In genomic region chr12:3098436-3098835, GRCh38 we compare ENCODE assay signal across 17 cellular contexts. TPM values are rescaled to one million over a fixed set of nuclear protein-coding genes. Genes with fewer than 3 reads are reported as not detected.
DNase-seq lines count a peak whose midpoint lies in the region; ATAC-seq and TF ChIP-seq lines count a peak whose summit lies in the region.
"Had no signal": no experiment of that assay in that cellular context is flagged by ENCODE, and none has a peak within 500 bp of the region (broad histone marks: within the 10 kb centered on the region; RNA-seq: fewer than 3 reads in every experiment).

No MANE protein-coding gene starts in this region.

- peaks cover 23% of the 10 kb centered on the region for H3K9me3 Mint-ChIP-seq in central memory CD8-positive, alpha-beta T cell
- H3K9me3 Mint-ChIP-seq in WTC11, result peaks cover 6% of the 10 kb centered on the region

- TF ChIP-seq CTCF in liver (IDR thresholded peaks at IDR 0.05; ENCODE audit: low read depth, low read length, missing input control) (no peak), spleen (IDR thresholded peaks at IDR 0.05 in 8 of 11, conservative IDR thresholded peaks at IDR 0.05 in 3 of 11) (no peak), WTC11 (IDR thresholded peaks at IDR 0.05) (no peak)

- CTCF ChIA-PET in WTC11 (lab: Charles Lee), result interaction anchor here (1.9 kb wide), 1 partner anchor 25 kb away, joined by 8 read pairs; no protein-coding TSS in a partner anchor

- peak overlapping the region; percentile 75 to 93 (median 82); a peak in 19 of 22 replicates for H3K4me2 ChIP-seq in BLaER1 treated with 17β-estradiol and CSF1 and Interleukin-3, amounts not matched to agents 10 nM and 100 nM

- no peak for TF ChIP-seq POLR2A in spleen (IDR thresholded peaks at IDR 0.05)

- H3K4me1 ChIP-seq in BLaER1 treated with 17β-estradiol and CSF1 and Interleukin-3, amounts not matched to agents 10 nM and 100 nM, result peaks cover 20 to 40% (median 31%) of the 10 kb centered on the region in 10 experiments
- H3K4me1 ChIP-seq in liver (ENCODE audit: control insufficient read depth in 4 of 4, insufficient read depth in 4 of 4, low read length in 3 of 4) (peaks cover 16 to 68% (median 47%) of the 10 kb centered on the region in 4 donors), spleen (peaks cover 3 to 53% (median 29%) of the 10 kb centered on the region in 6 donors)

- H3K27me3 Mint-ChIP-seq in central memory CD8-positive, alpha-beta T cell, result peaks cover 53% of the 10 kb centered on the region
- no peaks in the 10 kb centered on the region; the same call in 1 of the 2 replicates for H3K27me3 Mint-ChIP-seq in WTC11 (ENCODE audit: low read depth)

- peaks cover 0 to 18% (median 0%) of the 10 kb centered on the region in 11 experiments; a peak in 3 of 22 replicates for H3K36me3 ChIP-seq in BLaER1 treated with 17β-estradiol and CSF1 and Interleukin-3, amounts not matched to agents 10 nM and 100 nM
- H3K36me3 ChIP-seq in liver (ENCODE audit: control insufficient read depth in 4 of 4, insufficient read depth in 3 of 4, low read depth in 1 of 4, low read length in 3 of 4), result peaks cover 0 to 5% (median 0%) of the 10 kb centered on the region in 4 donors
- no peaks in the 10 kb centered on the region for H3K36me3 ChIP-seq in spleen

- DNase-seq in central memory CD8-positive, alpha-beta T cell (ENCODE audit: low spot score in 2 of 2), result no peak
- DNase-seq in spleen, result no peak
- DNase-seq in WTC11 (ENCODE audit: low spot score), result no peak
- no peak for DNase-seq in NOMO-1 treated with dmso at 0.1 percent for 144 hours (lab: John Stamatoyannopoulos, UW; ENCODE audit: unreplicated experiment)
- DNase-seq: activated CD4-positive, alpha-beta T cell treated with anti-CD3 and anti-CD28 coated beads for 1 hour; EL; NCI-H146; NCI-H345; occipital lobe; stimulated activated CD4-positive, alpha-beta T cell treated with anti-CD3 and anti-CD28 coated beads, Interleukin-2, amount 100 ng/mL, for 24 hours had no signal

- H3K4me3 ChIP-seq in BLaER1 treated with 17β-estradiol and CSF1 and Interleukin-3, amounts not matched to agents 10 nM and 100 nM, result peak overlapping the region in 2 of 10 experiments; percentile 36 to 42; a peak in 1 of 20 replicates
- H3K4me3 ChIP-seq in liver (ENCODE audit: low read depth in 1 of 3, low read length in 3 of 3), result no peak overlapping the region
- H3K4me3 ChIP-seq in spleen, result no peak overlapping the region

- H3K9me3 ChIP-seq in BLaER1 treated with 17β-estradiol and CSF1 and Interleukin-3, amounts not matched to agents 10 nM and 100 nM (replicated peaks in 1 of 11), result peaks cover 30 to 48% (median 37%) of the 10 kb centered on the region in 11 experiments
- H3K9me3 ChIP-seq in liver (ENCODE audit: control insufficient read depth in 4 of 4, low read length in 3 of 4), result no peaks in the 10 kb centered on the region
- peaks cover 0 to 35% (median 17%) of the 10 kb centered on the region in 8 donors for H3K9me3 ChIP-seq in spleen

- no peak for TF ChIP-seq RAD21 in liver (IDR thresholded peaks at IDR 0.05)

- intact Hi-C loops in spleen (cut with DNase I; ENCODE audit: low total_unique reads), result no loop called here

- H4K20me1 ChIP-seq in BLaER1 treated with 17β-estradiol and CSF1 and Interleukin-3, amounts not matched to agents 10 nM and 100 nM, result peaks cover 0 to 2% (median 0%) of the 10 kb centered on the region in 11 experiments; a peak in 1 of 22 replicates

- H3K27me3 ChIP-seq in BLaER1 treated with 17β-estradiol and CSF1 and Interleukin-3, amounts not matched to agents 10 nM and 100 nM, result peaks cover 0 to 3% (median 0%) of the 10 kb centered on the region in 11 experiments; a peak in 1 of 22 replicates
- H3K27me3 ChIP-seq in liver (ENCODE audit: control insufficient read depth in 4 of 4, insufficient read depth in 4 of 4, low read length in 3 of 4), result no peaks in the 10 kb centered on the region
- H3K27me3 ChIP-seq in spleen (replicated peaks in 1 of 7), result no peaks in the 10 kb centered on the region

- ATAC-seq in central memory CD8-positive, alpha-beta T cell (replicated peaks; ENCODE audit: extremely low read depth, poor library complexity, severe bottlenecking), result no peak
- ATAC-seq in WTC11, result no peak
- no peak for ATAC-seq in HG03108 (IDR thresholded peaks at IDR 0.05; ENCODE audit: unreplicated experiment)
- ATAC-seq: Panc1 had no signal

- H3K9ac ChIP-seq in BLaER1 treated with 17β-estradiol and CSF1 and Interleukin-3, amounts not matched to agents 10 nM and 100 nM, result no peak overlapping the region
- H3K9ac ChIP-seq in liver (ENCODE audit: low read depth in 1 of 2, low read length in 2 of 2), result peak overlapping the region; percentile 5 to 36

- H3K36me3 Mint-ChIP-seq in central memory CD8-positive, alpha-beta T cell (ENCODE audit: insufficient read depth), result no peaks in the 10 kb centered on the region
- H3K36me3 Mint-ChIP-seq in WTC11, result peaks cover 13% of the 10 kb centered on the region

- no peak overlapping the region for H3K27ac Mint-ChIP-seq in central memory CD8-positive, alpha-beta T cell (ENCODE audit: low read depth)
- no peak overlapping the region; the same call in 1 of the 2 replicates for H3K27ac Mint-ChIP-seq in WTC11
- H3K27ac Mint-ChIP-seq: activated naive CD8-positive, alpha-beta T cell had no signal

- 74% methylated on average over 5 of the region's 5 CpGs for WGBS in liver
- 64 to 85% (median 75%) methylated on average over 5 of the region's 5 CpGs for WGBS in spleen, 5 donors

- H3K4me1 Mint-ChIP-seq in central memory CD8-positive, alpha-beta T cell, result peaks cover 7% of the 10 kb centered on the region
- H3K4me1 Mint-ChIP-seq in WTC11, result peaks cover 9% of the 10 kb centered on the region

- peak overlapping the region in 1 of 11 experiments; percentile 87; a peak in 2 of 22 replicates for H3K27ac ChIP-seq in BLaER1 treated with 17β-estradiol and CSF1 and Interleukin-3, amounts not matched to agents 10 nM and 100 nM
- H3K27ac ChIP-seq in liver (ENCODE audit: low read depth in 1 of 2, low read length in 2 of 2), result peak overlapping the region; percentile 86 to 92
- H3K27ac ChIP-seq in spleen, result peak overlapping the region in 7 of 8 donors; percentile 16 to 78 (median 56)
- H3K27ac ChIP-seq: HL-60 had no signal

- peak overlapping the region; percentile 38 for H3K4me3 Mint-ChIP-seq in central memory CD8-positive, alpha-beta T cell
- no peak overlapping the region for H3K4me3 Mint-ChIP-seq in WTC11
- H3K4me3 Mint-ChIP-seq: activated naive CD8-positive, alpha-beta T cell; brain had no signal

- POLR2A ChIA-PET in WTC11 (lab: Charles Lee), result no interaction called here

TF ChIP-seq in liver, 16 proteins besides CTCF, POLR2A, EP300 and RAD21:
- TF ChIP-seq ZBTB33 (IDR thresholded peaks at IDR 0.05) (no peak), SP1 (IDR thresholded peaks at IDR 0.05) (no peak), NR2F2 (IDR thresholded peaks at IDR 0.05) (no peak)

TF ChIP-seq in WTC11, 78 proteins besides CTCF, POLR2A, EP300 and RAD21 (continues in another document):
- TF ChIP-seq RELA (CRISPR knock-in tag; IDR thresholded peaks at IDR 0.05; ENCODE audit: borderline replicate concordance) (no peak), TP53 (CRISPR knock-in tag; IDR thresholded peaks at IDR 0.05) (no peak), ZNF512 (CRISPR knock-in tag; IDR thresholded peaks at IDR 0.05; ENCODE audit: borderline replicate concordance) (no peak), SP1 (CRISPR knock-in tag; conservative IDR thresholded peaks at IDR 0.05) (no peak), PRDM15 (CRISPR knock-in tag; IDR thresholded peaks at IDR 0.05) (no peak)

RNA-seq across cellular contexts. Expression of gene TSPAN9, which starts 21.3 kb away (rescaled TPM):
- total RNA-seq in liver, result 10 to 100 TPM; 29.0 to 62.9 TPM
- polyA plus RNA-seq in liver, result 10 to 100 TPM; 17.4 to 39.3 TPM
- 10 to 100 TPM; 22.7 to 51.1 (median 37.0) TPM for total RNA-seq in spleen
- 10 to 100 TPM in 1 of 3 donors, 1 to 10 TPM in 2; 3.6 to 13.5 (median 4.7) TPM for polyA plus RNA-seq in spleen
- total RNA-seq in WTC11 (2021), result 21.8 to 27.6 TPM (median 23.9 TPM) in 3 replicates

Comparison
In these comparisons a context has a peak if more than half of its experiments do, and no peak if none do; other contexts are left out.
1. H3K9ac ChIP-seq: peak in liver (2 of 2); none in BLaER1 treated with 17β-estradiol and CSF1 and Interleukin-3, amounts not matched to agents 10 nM and 100 nM (0 of 11).